ENCODE assay signal across 8 cellular contexts in genomic region chr16:21952040-21952792, GRCh38. TPM values are rescaled to one million over a fixed set of nuclear protein-coding genes. Genes with fewer than 3 reads are reported as not detected.
DNase-seq lines count a peak whose midpoint lies in the region; ATAC-seq, FAIRE-seq and TF ChIP-seq lines count a peak whose summit lies in the region.

No MANE protein-coding gene starts in this region.

- H3K9me3 ChIP-seq in DOHH2 (ENCODE audit: control insufficient read depth, insufficient read depth, low read length) (no peaks in the 10 kb centered on the region), MG63 (no peaks in the 10 kb centered on the region), SU-DHL-6 (ENCODE audit: insufficient read depth, low read length) (no peaks in the 10 kb centered on the region), adipocyte (ENCODE audit: control insufficient read depth, low read length) (no peaks in the 10 kb centered on the region), heart right ventricle (no peaks in the 10 kb centered on the region), prostate gland (no peaks in the 10 kb centered on the region)

- H3K4me1 Mint-ChIP-seq in GM23338: peaks cover 5% of the 10 kb centered on the region; the same call in 2 of the 3 replicates

- H4K20me1 ChIP-seq in DOHH2 (ENCODE audit: control insufficient read depth, insufficient read depth, low read depth, low read length) (peaks cover 7% of the 10 kb centered on the region), GM23338 (replicated peaks; ENCODE audit: insufficient read depth) (peaks cover 9% of the 10 kb centered on the region), SU-DHL-6 (ENCODE audit: low read depth, low read length) (no peaks in the 10 kb centered on the region)

- peak; percentile 77 for ATAC-seq in GM23338
- ATAC-seq in heart right ventricle: peak; percentile 26 to 71 (median 59)

- TF ChIP-seq CTCF in DOHH2 (IDR thresholded peaks at IDR 0.05; ENCODE audit: low read depth, low read length, poor library complexity, severe bottlenecking) (no peak), GM23338 (conservative IDR thresholded peaks at IDR 0.05; ENCODE audit: low read depth in 2 of 2) (no peak), SU-DHL-6 (IDR thresholded peaks at IDR 0.05; ENCODE audit: insufficient read depth, low read length, poor library complexity, severe bottlenecking) (no peak), heart right ventricle (IDR thresholded peaks at IDR 0.05) (no peak), prostate gland (IDR thresholded peaks at IDR 0.05) (no peak)

- H3K4me2 ChIP-seq in DOHH2 (ENCODE audit: low read length) (peak overlapping the region; percentile 96), GM23338 (peak overlapping the region; percentile 99), SU-DHL-6 (ENCODE audit: low read depth, low read length, poor library complexity, severe bottlenecking) (peak overlapping the region; percentile 97)

- peak overlapping the region; percentile 86; the same call in 1 of the 2 replicates for H2AFZ ChIP-seq in GM23338
- H2AFZ ChIP-seq in SU-DHL-6 (ENCODE audit: low read depth, low read length, severe bottlenecking): peak overlapping the region; percentile 92

- H3K4me3 ChIP-seq in DOHH2 (ENCODE audit: low read length) (peak overlapping the region; percentile 100), GM23338 (peak overlapping the region; percentile 87), MG63 (peak overlapping the region; percentile 93), SU-DHL-6 (ENCODE audit: insufficient read depth, low read length, poor library complexity, severe bottlenecking) (peak overlapping the region; percentile 95), adipocyte (ENCODE audit: low read length) (peak overlapping the region; percentile 95), heart right ventricle (peak overlapping the region; percentile 78 to 98 (median 88)), prostate gland (peak overlapping the region; percentile 60 to 87)

- WGBS in heart right ventricle, 2 donors: 3 to 4% methylated on average over 24 of the region's 24 CpGs
- 3% methylated on average over 24 of the region's 24 CpGs for WGBS in prostate gland

- peaks cover 73% of the 10 kb centered on the region for H3K79me2 ChIP-seq in DOHH2 (ENCODE audit: control insufficient read depth, low read length)
- H3K79me2 ChIP-seq in GM23338 (replicated peaks; ENCODE audit: insufficient read depth): peaks cover 56% of the 10 kb centered on the region
- H3K79me2 ChIP-seq in SU-DHL-6 (ENCODE audit: insufficient read depth, low read length): peaks cover 52% of the 10 kb centered on the region

- no peaks in the 10 kb centered on the region for H3K9me3 Mint-ChIP-seq in GM23338

- H3F3A ChIP-seq in DOHH2 (ENCODE audit: control insufficient read depth, insufficient read depth) (no peaks in the 10 kb centered on the region), GM23338 (replicated peaks; ENCODE audit: low read depth) (no peaks in the 10 kb centered on the region), SU-DHL-6 (ENCODE audit: insufficient read depth) (no peaks in the 10 kb centered on the region)

- DNase-seq in GM23338 (ENCODE audit: low spot score): peak; percentile 87
- peak; percentile 80 for DNase-seq in MG63
- DNase-seq in adipocyte (ENCODE audit: low read depth): peak; percentile 90
- DNase-seq in heart right ventricle: peak; percentile 61 to 69
- peak; percentile 38 for DNase-seq in prostate gland (ENCODE audit: low spot score)
- DNase-seq in urothelium cell line (ENCODE audit: low spot score): peak; percentile 59

- no peak for FAIRE-seq in urothelium cell line (lab: Jason Lieb, UNC)

- no peaks in the 10 kb centered on the region for H3K27me3 ChIP-seq in DOHH2 (ENCODE audit: control insufficient read depth, low read length)
- no peaks in the 10 kb centered on the region for H3K27me3 ChIP-seq in GM23338 (ENCODE audit: insufficient read depth)
- H3K27me3 ChIP-seq in MG63: no peaks in the 10 kb centered on the region
- H3K27me3 ChIP-seq in SU-DHL-6 (ENCODE audit: low read length): no peaks in the 10 kb centered on the region
- H3K27me3 ChIP-seq in adipocyte (replicated peaks; ENCODE audit: control insufficient read depth, insufficient read depth, low read length): no peaks in the 10 kb centered on the region
- H3K27me3 ChIP-seq in heart right ventricle: no peaks in the 10 kb centered on the region
- no peaks in the 10 kb centered on the region for H3K27me3 ChIP-seq in prostate gland (replicated peaks; ENCODE audit: insufficient read depth)

- TF ChIP-seq POLR2A in prostate gland (IDR thresholded peaks at IDR 0.05): no peak

- peak overlapping the region; percentile 94 for H3K9ac ChIP-seq in SU-DHL-6 (ENCODE audit: low read length)
- peak overlapping the region; percentile 98 for H3K9ac ChIP-seq in adipocyte (ENCODE audit: low read length)

- peak overlapping the region; percentile 100 for H3K27ac Mint-ChIP-seq in GM23338

- H3K27ac ChIP-seq in DOHH2 (ENCODE audit: low read depth, low read length) (peak overlapping the region; percentile 71), GM23338 (ENCODE audit: low read depth) (peak overlapping the region; percentile 94), SU-DHL-6 (ENCODE audit: low read depth, low read length) (peak overlapping the region; percentile 76), heart right ventricle (peak overlapping the region; percentile 86 to 99 (median 96)), prostate gland (peak overlapping the region; percentile 88 to 91)

- peaks cover 53% of the 10 kb centered on the region for H3K4me1 ChIP-seq in DOHH2 (ENCODE audit: control insufficient read depth, low read length)
- peaks cover 6% of the 10 kb centered on the region; the same call in 1 of the 2 replicates for H3K4me1 ChIP-seq in GM23338 (ENCODE audit: insufficient read depth)
- peaks cover 25% of the 10 kb centered on the region for H3K4me1 ChIP-seq in adipocyte (ENCODE audit: control insufficient read depth, insufficient read depth, low read length)
- peaks cover 0 to 63% (median 44%) of the 10 kb centered on the region in 9 donors for H3K4me1 ChIP-seq in heart right ventricle
- H3K4me1 ChIP-seq in prostate gland (replicated peaks): peaks cover 12% of the 10 kb centered on the region

- H3K9me2 ChIP-seq in DOHH2 (replicated peaks; ENCODE audit: control insufficient read depth, low read length): no peaks in the 10 kb centered on the region
- H3K9me2 ChIP-seq in GM23338 (ENCODE audit: insufficient read depth): no peaks in the 10 kb centered on the region
- no peaks in the 10 kb centered on the region for H3K9me2 ChIP-seq in SU-DHL-6 (replicated peaks; ENCODE audit: insufficient read depth, low read length)

- intact Hi-C loops in heart right ventricle (cut with DNase I): loop anchor here in 6 of 10 donors (2.0 to 10.0 kb wide), 8 partner anchors 53 to 795 kb away; partner anchors contain the start of genes LDAF1 (in 1 of the 6), MOSMO (in 1 of the 6), PDZD9 (in 1 of the 6) and POLR3E (in 1 of the 6)
- intact Hi-C loops in prostate gland (cut with DNase I): no loop called here

- peak overlapping the region; percentile 98 for H3K4me3 Mint-ChIP-seq in GM23338

- H3K27me3 Mint-ChIP-seq in GM23338 (ENCODE audit: insufficient read depth, low read depth, poor library complexity): peaks cover 4% of the 10 kb centered on the region

- H3K36me3 Mint-ChIP-seq in GM23338 (ENCODE audit: low read depth): peaks cover 2% of the 10 kb centered on the region

- H3K36me3 ChIP-seq in DOHH2 (ENCODE audit: control insufficient read depth, low read length) (peaks cover 34% of the 10 kb centered on the region), GM23338 (ENCODE audit: insufficient read depth) (0 out of 2 replicates have a peak, but pooled peaks cover 1% of the 10 kb centered on the region), MG63 (peaks cover 21% of the 10 kb centered on the region), SU-DHL-6 (ENCODE audit: low read length) (no peaks in the 10 kb centered on the region), adipocyte (ENCODE audit: control insufficient read depth, insufficient read depth, low read length, severe bottlenecking) (peaks cover 13% of the 10 kb centered on the region), heart right ventricle (peaks cover 0 to 22% (median 2%) of the 10 kb centered on the region in 9 donors), prostate gland (no peaks in the 10 kb centered on the region)

RNA-seq across cellular contexts. Expression of gene UQCRC2, which starts 0.9 kb away (rescaled TPM):
- total RNA-seq in GM23338 (2014; rRNA removed; shearing (Covaris generic)): 122 and 135 TPM in 2 replicates
- polyA plus RNA-seq in GM23338 (2016; fragmentation: Nextera tagmentation; extraction: Ambion mirVana): 78.2 and 88.0 TPM in 2 replicates
- 67.6 and 69.0 TPM in 2 replicates for total RNA-seq in MG63 (2014; rRNA removed; shearing (Covaris generic); ENCODE audit: low replicate concordance)
- 1,000 to 10,000 TPM in 5 of 10 donors, 100 to 1,000 TPM in 5; 648 to 1,183 (median 997) TPM for total RNA-seq in heart right ventricle
- polyA plus RNA-seq in heart right ventricle: 100 to 1,000 TPM; 183 to 266 TPM
- 100 to 1,000 TPM; 123 to 138 TPM for total RNA-seq in prostate gland

RNA-seq across cellular contexts. Expression of gene PDZD9, which starts 48.7 kb away (rescaled TPM):
- total RNA-seq in GM23338 (2014; rRNA removed; shearing (Covaris generic)): not detected in 2 replicates
- polyA plus RNA-seq in GM23338 (2016; fragmentation: Nextera tagmentation; extraction: Ambion mirVana) (0.19 and 0.35 TPM in 2 replicates), heart right ventricle (not detected)
- total RNA-seq in MG63 (2014; rRNA removed; shearing (Covaris generic); ENCODE audit: low replicate concordance): not detected in 2 replicates
- total RNA-seq in heart right ventricle (not detected), prostate gland (under 1 TPM in 1 of 2 donors, not detected in 1; 0.85 TPM)

RNA-seq across cellular contexts. Expression of gene MOSMO, which starts 55.7 kb away (rescaled TPM):
- total RNA-seq in GM23338 (2014; rRNA removed; shearing (Covaris generic)): 16.4 and 19.2 TPM in 2 replicates
- polyA plus RNA-seq in GM23338 (2016; fragmentation: Nextera tagmentation; extraction: Ambion mirVana) (8.7 and 9.1 TPM in 2 replicates), heart right ventricle (10 to 100 TPM in 1 of 2 donors, 1 to 10 TPM in 1; 7.5 to 12.6 TPM)
- total RNA-seq in MG63 (2014; rRNA removed; shearing (Covaris generic); ENCODE audit: low replicate concordance): 5.6 and 17.6 TPM in 2 replicates
- total RNA-seq in heart right ventricle (10 to 100 TPM in 8 of 10 donors, 1 to 10 TPM in 2; 9.8 to 13.0 (median 11.3) TPM), prostate gland (10 to 100 TPM; 19.6 to 21.0 TPM)

Comparison
In these comparisons a context has a peak if more than half of its experiments do, and no peak if none do; other contexts are left out.
1. Peak in every context shown above with its lines: DNase-seq, ATAC-seq, H3K4me3 ChIP-seq and H3K27ac ChIP-seq.
2. DNase-seq: peak in every context shown above with its lines; median percentile 90 in adipocyte; 87 in GM23338; 80 in MG63; 65 in heart right ventricle; 59 in urothelium cell line; 38 in prostate gland.